ENCODE assay signal across 9 cellular contexts in genomic region chr5:79069488-79070001, GRCh38. TPM values are rescaled to one million over a fixed set of nuclear protein-coding genes. Genes with fewer than 3 reads are reported as not detected.
DNase-seq lines count a peak whose midpoint lies in the region; ATAC-seq and TF ChIP-seq lines count a peak whose summit lies in the region.
"Had no signal": no experiment of that assay in that cellular context is flagged by ENCODE, and none has a peak within 500 bp of the region (broad histone marks: within the 10 kb centered on the region; RNA-seq: fewer than 3 reads in every experiment).

BHMT2 (plus strand) TSS chr5:79069767; CDS start chr5:79069783, 16 bp downstream.
DMGDH (minus strand) TSS chr5:79069674; CDS start chr5:79069620, 54 bp downstream.

- no peaks in the 10 kb centered on the region for H3K9me2 ChIP-seq in PC-9 (ENCODE audit: insufficient read depth)

- peak; percentile 87 for ATAC-seq in gastroesophageal sphincter

- H2AFZ ChIP-seq in PC-9: no peak within 1 kb of the TSS

- TF ChIP-seq POLR2A in gastroesophageal sphincter (IDR thresholded peaks at IDR 0.05): no peak

- no peaks in the 10 kb centered on the region for H3K36me3 ChIP-seq in BJ (ENCODE audit: control insufficient read depth, insufficient read depth, low read length)
- H3K36me3 ChIP-seq in SK-N-MC (ENCODE audit: insufficient read depth, low read length): no peaks in the 10 kb centered on the region
- no peaks in the 10 kb centered on the region for H3K36me3 ChIP-seq in gastroesophageal sphincter
- H3K36me3 ChIP-seq in PC-9 (ENCODE audit: low read depth): no peaks in the 10 kb centered on the region

- H3K27me3 ChIP-seq in BJ (ENCODE audit: control insufficient read depth, insufficient read depth, low read length) (no peaks in the 10 kb centered on the region), gastroesophageal sphincter (peaks cover 13% of the 10 kb centered on the region), PC-9 (ENCODE audit: insufficient read depth, low read depth) (no peaks in the 10 kb centered on the region)

- intact Hi-C loops in posterior vena cava (cut with DNase I) (no loop called here), PC-9 (cut with micrococcal nuclease; ENCODE audit: unreplicated experiment) (no loop called here)

- H4K20me1 ChIP-seq in PC-9 (ENCODE audit: insufficient read depth): no peaks in the 10 kb centered on the region

- no peak within 1 kb of the TSS for H3K4me2 ChIP-seq in PC-9

- POLR2A ChIA-PET in BJ (lab: Charles Lee): interaction anchor here (0.6 kb wide), 1 partner anchor 441 kb away, joined by 3 read pairs; no protein-coding TSS in a partner anchor
- POLR2A ChIA-PET in PC-9 (lab: Charles Lee; ENCODE audit: unreplicated experiment): no interaction called here

- H3F3A ChIP-seq in PC-9 (ENCODE audit: insufficient read depth, low read depth): no peaks in the 10 kb centered on the region

- no peak for DNase-seq in BJ (ENCODE audit: low read depth)
- no peak for DNase-seq in SK-N-MC (ENCODE audit: low read depth, low spot score)
- DNase-seq in posterior vena cava (ENCODE audit: low spot score): peak; percentile 82
- DNase-seq in DMS 273 treated with DMSO at 0.1 percent for 48 hours (lab: John Stamatoyannopoulos, UW): no peak
- DNase-seq in PC-9: no peak
- DNase-seq in GM10266 (ENCODE audit: extremely low spot score): no peak
- DNase-seq in activated CD4-positive, CD25-positive, alpha-beta regulatory T cell (lab: John Stamatoyannopoulos, UW): no peak
- DNase-seq: kidney glomerular epithelial cell had no signal

- peak within 1 kb of the TSS; percentile 31 for H3K4me3 ChIP-seq in BJ (ENCODE audit: low read depth, low read length)
- no peak within 1 kb of the TSS for H3K4me3 ChIP-seq in SK-N-MC
- H3K4me3 ChIP-seq in gastroesophageal sphincter: peak within 1 kb of the TSS; percentile 47 to 58
- no peak within 1 kb of the TSS for H3K4me3 ChIP-seq in PC-9

- H3K79me2 ChIP-seq in PC-9 (ENCODE audit: low read depth): no peaks in the 10 kb centered on the region

- peak within 1 kb of the TSS; percentile 41 for H3K9ac ChIP-seq in SK-N-MC (ENCODE audit: insufficient read length)

- H3K4me1 ChIP-seq in gastroesophageal sphincter: peaks cover 0 to 24% (median 0%) of the 10 kb centered on the region in 3 donors
- H3K4me1 ChIP-seq in PC-9 (replicated peaks; ENCODE audit: insufficient read depth): no peaks in the 10 kb centered on the region

- BruUV-seq in PC-9 (replicated peaks; lab: Mats Ljungman, UMichigan): no TSS peak

- no peak for TF ChIP-seq EP300 in gastroesophageal sphincter (IDR thresholded peaks at IDR 0.05)

- CTCF ChIA-PET in BJ (lab: Yijun Ruan, JAX) (interaction anchor here (1.1 to 1.2 kb wide), 3 partner anchors 9 to 131 kb away, joined by 3 to 6 read pairs (median 5); no protein-coding TSS in a partner anchor), PC-9 (lab: Charles Lee) (no interaction called here)

- H3K27ac ChIP-seq in SK-N-MC (peak within 1 kb of the TSS; percentile 74; the same call in 1 of the 2 replicates), gastroesophageal sphincter (peak within 1 kb of the TSS; percentile 30 to 86 (median 75)), PC-9 (no peak within 1 kb of the TSS)

- TF ChIP-seq CTCF in BJ (IDR thresholded peaks at IDR 0.05; ENCODE audit: insufficient read depth, low read depth, low read length) (no peak), gastroesophageal sphincter (IDR thresholded peaks at IDR 0.05) (no peak), PC-9 (conservative IDR thresholded peaks at IDR 0.05) (no peak), GM10266 (IDR thresholded peaks at IDR 0.05; ENCODE audit: control insufficient read depth, insufficient read depth, low read depth, missing control alignments) (no peak)

- no CpG with 5 or more reads among the region's 55 CpGs for WGBS in gastroesophageal sphincter (ENCODE audit: low coverage in 1 of 2), 2 donors

- H3K9me3 ChIP-seq in SK-N-MC (ENCODE audit: low read depth, low read length) (no peaks in the 10 kb centered on the region), gastroesophageal sphincter (peaks cover 0 to 10% (median 0%) of the 10 kb centered on the region in 3 donors), PC-9 (ENCODE audit: insufficient read depth, low read depth) (peaks cover 5% of the 10 kb centered on the region; the same call in 1 of the 2 replicates)

RNA-seq across cellular contexts. Expression of gene BHMT2, which starts in this region (rescaled TPM):
- polyA plus RNA-seq in BJ (2011; rRNA removed): 11.5 and 12.4 TPM in 2 replicates
- polyA minus RNA-seq in BJ (2011; rRNA and poly(A)+ RNA removed): 4.9 and 5.0 TPM in 2 replicates
- 100 to 1,000 TPM in 1 of 4 donors, 10 to 100 TPM in 3; 41.9 to 105 (median 54.8) TPM for total RNA-seq in gastroesophageal sphincter
- total RNA-seq in posterior vena cava: 10 to 100 TPM; 24.5 to 36.3 TPM
- total RNA-seq in PC-9 (2021): not detected in 2 replicates

RNA-seq across cellular contexts. Expression of gene DMGDH, which starts in this region (rescaled TPM):
- 2.9 and 3.5 TPM in 2 replicates for polyA plus RNA-seq in BJ (2011; rRNA removed)
- polyA minus RNA-seq in BJ (2011; rRNA and poly(A)+ RNA removed): 2.5 and 3.9 TPM in 2 replicates
- total RNA-seq in gastroesophageal sphincter: 1 to 10 TPM; 4.7 to 7.3 (median 6.0) TPM
- 1 to 10 TPM; 1.7 to 3.6 TPM for total RNA-seq in posterior vena cava
- total RNA-seq in PC-9 (2021): 8.1 and 8.4 TPM in 2 replicates

Comparison
In these comparisons a context has a peak if more than half of its experiments do, and no peak if none do; other contexts are left out.
1. RNA of gene BHMT2 (total RNA-seq): 41.9 to 105 TPM in gastroesophageal sphincter and 24.5 to 36.3 TPM in posterior vena cava; not detected in PC-9; every median in the first group is over 10 times any median in the second.
2. H3K4me3 ChIP-seq: peak in BJ (single experiment) and gastroesophageal sphincter (2 of 2); none in SK-N-MC (single experiment) and PC-9 (single experiment).